ENCODE assay signal across 6 cellular contexts in genomic region chr4:95296052-95296451, GRCh38.
"Had no signal": no experiment of that assay in that cellular context is flagged by ENCODE, and none has a peak within 500 bp of the region (broad histone marks: within the 10 kb centered on the region; RNA-seq: fewer than 3 reads in every experiment).

No MANE protein-coding gene starts in this region.

- H3K27ac ChIP-seq: HL-60 had no signal

- ATAC-seq: HepG2, K562 had no signal

- H3K4me3 ChIP-seq: K562 had no signal

- H3K4me1 Mint-ChIP-seq: IgD-negative memory B cell had no signal

- H3K27ac Mint-ChIP-seq: IgD-negative memory B cell had no signal

- DNase-seq: IMR-90, KBM-7 had no signal

- H3K27me3 Mint-ChIP-seq: IgD-negative memory B cell had no signal

- H3K36me3 Mint-ChIP-seq: IgD-negative memory B cell had no signal

- H3K4me3 Mint-ChIP-seq: IgD-negative memory B cell had no signal
